26 cellular contexts compared by ENCODE assay signal in genomic region chr12:25828188-25828587, GRCh38.
A peak's percentile ranks its signal among the peaks of the same experiment; 100 is the strongest.
DNase-seq lines count a peak whose midpoint lies in the region; ATAC-seq and TF ChIP-seq lines count a peak whose summit lies in the region.
"Had no signal": no experiment of that assay in that cellular context is flagged by ENCODE, and none has a peak within 500 bp of the region (broad histone marks: within the 10 kb centered on the region; RNA-seq: fewer than 3 reads in every experiment).

No MANE protein-coding gene starts in this region.

- no peaks in the 10 kb centered on the region for H3K27me3 ChIP-seq in brain microvascular endothelial cell (replicated peaks)
- peaks cover 0 to 4% (median 0%) of the 10 kb centered on the region in 3 donors for H3K27me3 ChIP-seq in stomach
- H3K27me3 ChIP-seq: BE2C, upper lobe of right lung had no signal

- H3K36me3 ChIP-seq in brain microvascular endothelial cell (replicated peaks) (no peaks in the 10 kb centered on the region), stomach (no peaks in the 10 kb centered on the region)
- H3K36me3 ChIP-seq: BE2C, upper lobe of right lung, WERI-Rb-1 had no signal

- TF ChIP-seq CTCF in brain microvascular endothelial cell (IDR thresholded peaks at IDR 0.05; ENCODE audit: low read depth, low read length, missing control alignments) (no peak), stomach (IDR thresholded peaks at IDR 0.05) (no peak)

- TF ChIP-seq POLR2A in stomach (IDR thresholded peaks at IDR 0.05): no peak

- H3K4me3 ChIP-seq in brain microvascular endothelial cell (ENCODE audit: low read depth, low read length): no peak overlapping the region
- no peak overlapping the region for H3K4me3 ChIP-seq in stomach
- H3K4me3 ChIP-seq: upper lobe of right lung had no signal

- WGBS in stomach, 5 donors: 31 to 49% (median 38%) methylated on average over 4 of the region's 4 CpGs

- H3K4me1 ChIP-seq in stomach: peaks cover 0 to 9% (median 2%) of the 10 kb centered on the region in 4 donors
- H3K4me1 ChIP-seq: BE2C, parathyroid adenoma, upper lobe of right lung had no signal

- peak overlapping the region; percentile 96 for H3K27ac ChIP-seq in brain microvascular endothelial cell
- H3K27ac ChIP-seq in stomach: peak overlapping the region in 3 of 5 donors; percentile 1 to 57 (median 8)
- H3K27ac ChIP-seq: parathyroid adenoma, upper lobe of right lung, WERI-Rb-1 had no signal

- DNase-seq in Right ventricle myocardium superior (no peak), cardiac septum (ENCODE audit: low spot score) (no peak), brain microvascular endothelial cell (no peak), left kidney (ENCODE audit: low read depth, low spot score) (peak; percentile 40), stomach (no peak), inferior parietal cortex (ENCODE audit: extremely low spot score) (no peak), NCI-H2107 (lab: John Stamatoyannopoulos, UW) (no peak)
- DNase-seq in activated T-cell treated with anti-CD3 and anti-CD28 coated beads, Interleukin-2, amount 50 U/mL, for 48 hours: no peak
- DNase-seq: activated CD4-positive, alpha-beta T cell treated with anti-CD3 and anti-CD28 coated beads, Interleukin-2, amount 10 ng/mL, durations not matched to agents 24 days and 14 days; activated naive CD4-positive, alpha-beta T cell treated with Interleukin-2 at 50 U/mL for 16 hours; activated T-cell treated with anti-CD3 and anti-CD28 coated beads, Interleukin-2, amount 50 U/mL, for 4 hours; BE2C; dermis blood vessel endothelial cell; GF-D8; head of caudate nucleus; KG1; left colon; MM.1S; NCI-H1417 treated with DMSO at 0.1 percent for 48 hours; NCI-H510A treated with DMSO at 0.1 percent for 48 hours; stimulated activated CD8-positive, alpha-beta memory T cell treated with anti-CD3 and anti-CD28 coated beads, Interleukin-4, amount 100 ng/mL, for 48 hours; T-helper 2 cell; upper lobe of right lung; WERI-Rb-1 had no signal

- in situ Hi-C loops in brain microvascular endothelial cell (cut with HindIII; ENCODE audit: low pct_ligation_motif_present, low sequenced_read_pairs): no loop called here

- TF ChIP-seq EP300 in stomach (IDR thresholded peaks at IDR 0.05): no peak

- peak; percentile 38 for ATAC-seq in Right ventricle myocardium superior (ENCODE audit: poor library complexity)
- ATAC-seq: activated T-cell treated with anti-CD3 and anti-CD28 coated beads, Interleukin-2, amount 50 U/mL, for 4 hours; left colon; natural killer cell treated with Interleukin-12 subunit alpha and Interleukin-12 subunit beta and Interleukin-15 and Interleukin-18, amount 100 ng/mL, for 72 hours; upper lobe of right lung had no signal

- intact Hi-C loops in Right ventricle myocardium superior (cut with DNase I): no loop called here
- intact Hi-C loops in cardiac septum (cut with DNase I): no loop called here
- intact Hi-C loops in stomach (cut with DNase I; ENCODE audit: low total_unique reads): no loop called here

- no peaks in the 10 kb centered on the region for H3K9me3 ChIP-seq in stomach
- H3K9me3 ChIP-seq: BE2C, upper lobe of right lung had no signal
